Comparison of ENCODE assay signal across 28 cellular contexts in genomic region chr1:218670875-218671274, GRCh38.
"Had no signal": no experiment of that assay in that cellular context is flagged by ENCODE, and none has a peak within 500 bp of the region (broad histone marks: within the 10 kb centered on the region; RNA-seq: fewer than 3 reads in every experiment).

No MANE protein-coding gene starts in this region.

- H3K4me1 ChIP-seq: adrenal gland, breast epithelium had no signal

- DNase-seq: activated CD4-positive, alpha-beta memory T cell treated with anti-CD3 and anti-CD28 coated beads, Interleukin-2, amount 10 ng/mL, durations not matched to agents 7 days and 5 days; activated CD4-positive, alpha-beta T cell treated with anti-CD3 and anti-CD28 coated beads for 1 hour; activated CD4-positive, alpha-beta T cell treated with anti-CD3 and anti-CD28 coated beads for 48 hours; activated CD4-positive, CD25-positive, alpha-beta regulatory T cell; activated CD8-positive, alpha-beta memory T cell treated with anti-CD3 and anti-CD28 coated beads for 24 hours; activated CD8-positive, alpha-beta memory T cell treated with anti-CD3 and anti-CD28 coated beads, Interleukin-2, amount 10 ng/mL, durations not matched to agents 7 days and 5 days; activated CD8-positive, alpha-beta memory T cell treated with anti-CD3 and anti-CD28 coated beads, Interleukin-2, amount 50 U/mL, for 48 hours; activated effector memory CD4-positive, alpha-beta T cell treated with Interleukin-2 at 50 U/mL for 16 hours; activated naive CD4-positive, alpha-beta T cell; activated naive CD4-positive, alpha-beta T cell treated with anti-CD3 and anti-CD28 coated beads, Interleukin-2, amount 50 U/mL, for 16 hours; activated T-cell treated with anti-CD3 and anti-CD28 coated beads, Interleukin-2, amount 50 U/mL, for 48 hours; adrenal gland; aorta; Karpas-422; NCI-H1417 treated with DMSO at 0.1 percent for 48 hours; NCI-H187 treated with DMSO at 0.1 percent for 48 hours; NCI-H510A treated with DMSO at 0.1 percent for 48 hours; NCI-H526 treated with DMSO at 0.1 percent for 48 hours; NCI-H774; PC-9; SHP77; SW 1271; T-helper 1 cell; T-helper 2 cell; T-helper 9 cell; WERI-Rb-1 had no signal

- H3K4me3 ChIP-seq: adrenal gland, breast epithelium, PC-9, SJSA1 had no signal

- H3K36me3 ChIP-seq: adrenal gland, breast epithelium, WERI-Rb-1 had no signal

- H3K4me1 Mint-ChIP-seq: activated CD4-positive, alpha-beta memory T cell treated with anti-CD3 and anti-CD28 coated beads, Interleukin-2, amount 10 ng/mL, durations not matched to agents 7 days and 5 days; activated CD8-positive, alpha-beta memory T cell treated with anti-CD3 and anti-CD28 coated beads, Interleukin-2, amount 10 ng/mL, durations not matched to agents 7 days and 5 days had no signal

- ATAC-seq: activated CD8-positive, alpha-beta memory T cell treated with anti-CD3 and anti-CD28 coated beads, Interleukin-2, amount 10 ng/mL, durations not matched to agents 7 days and 5 days had no signal

- H3K27ac ChIP-seq: adrenal gland, breast epithelium, PC-9, SJSA1, WERI-Rb-1 had no signal

- H3K9me3 ChIP-seq: adrenal gland, breast epithelium, SJSA1 had no signal

- H3K27me3 ChIP-seq: adrenal gland, breast epithelium, SJSA1 had no signal

- H3K4me3 Mint-ChIP-seq: activated CD4-positive, alpha-beta memory T cell treated with anti-CD3 and anti-CD28 coated beads, Interleukin-2, amount 10 ng/mL, durations not matched to agents 7 days and 5 days; activated CD8-positive, alpha-beta memory T cell treated with anti-CD3 and anti-CD28 coated beads, Interleukin-2, amount 10 ng/mL, durations not matched to agents 7 days and 5 days had no signal

- H3K27me3 Mint-ChIP-seq: activated CD4-positive, alpha-beta memory T cell treated with anti-CD3 and anti-CD28 coated beads, Interleukin-2, amount 10 ng/mL, durations not matched to agents 7 days and 5 days; activated CD8-positive, alpha-beta memory T cell treated with anti-CD3 and anti-CD28 coated beads, Interleukin-2, amount 10 ng/mL, durations not matched to agents 7 days and 5 days had no signal

- H3K36me3 Mint-ChIP-seq: activated CD8-positive, alpha-beta memory T cell treated with anti-CD3 and anti-CD28 coated beads, Interleukin-2, amount 10 ng/mL, durations not matched to agents 7 days and 5 days had no signal

- H3K27ac Mint-ChIP-seq: activated CD4-positive, alpha-beta memory T cell treated with anti-CD3 and anti-CD28 coated beads, Interleukin-2, amount 10 ng/mL, durations not matched to agents 7 days and 5 days; activated CD8-positive, alpha-beta memory T cell treated with anti-CD3 and anti-CD28 coated beads, Interleukin-2, amount 10 ng/mL, durations not matched to agents 7 days and 5 days had no signal
